17 cellular contexts compared by ENCODE assay signal in the genomic region with DNA sequence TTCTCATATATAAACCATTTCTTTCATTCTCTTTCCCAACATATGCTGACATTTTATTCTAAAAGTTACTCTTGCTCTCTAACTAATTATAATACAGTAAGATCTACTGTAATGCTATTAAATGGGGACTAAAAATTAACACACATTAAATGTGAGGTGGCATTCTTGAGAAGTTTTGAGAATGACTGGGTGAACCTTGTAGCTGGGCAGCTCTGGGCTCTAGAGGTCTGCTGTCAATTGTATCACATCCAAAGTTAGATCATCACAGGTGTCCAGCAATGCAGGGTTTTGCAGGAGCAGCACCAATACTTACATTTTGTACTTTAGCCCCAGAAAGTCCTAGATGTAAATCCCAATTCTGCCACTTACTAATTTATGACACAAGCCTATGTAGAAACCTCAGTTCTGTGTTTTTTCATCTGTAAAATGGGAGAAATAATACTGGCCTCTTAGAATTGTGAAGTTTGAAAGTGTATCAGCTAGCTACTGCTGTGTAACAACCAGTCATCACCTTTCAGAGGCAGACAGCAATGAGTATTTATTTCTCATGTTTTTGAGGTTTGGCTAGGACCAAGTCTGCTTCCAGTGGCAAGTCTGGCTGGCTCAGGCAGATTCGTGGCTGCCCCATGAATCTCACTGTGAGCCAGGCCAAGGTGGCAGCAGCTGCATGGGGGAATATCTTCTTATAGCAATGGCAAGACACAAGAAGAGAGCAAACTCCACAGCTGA.
"Had no signal": no experiment of that assay in that cellular context is flagged by ENCODE, and none has a peak within 500 bp of the region (broad histone marks: within the 10 kb centered on the region; RNA-seq: fewer than 3 reads in every experiment).

No MANE protein-coding gene starts in this region.

- H3K27ac Mint-ChIP-seq: activated CD4-positive, alpha-beta memory T cell treated with anti-CD3 and anti-CD28 coated beads for 36 hours; activated naive CD8-positive, alpha-beta T cell treated with anti-CD3 and anti-CD28 coated beads for 36 hours; natural killer cell; stimulated activated naive CD8-positive, alpha-beta T cell treated with anti-CD3 and anti-CD28 coated beads, Interleukin-15, amount 100 ng/mL, for 72 hours had no signal

- H3K4me3 ChIP-seq: dorsolateral prefrontal cortex, lung, psoas muscle, thoracic aorta had no signal

- DNase-seq: activated CD4-positive, alpha-beta memory T cell treated with anti-CD3 and anti-CD28 coated beads for 36 hours; activated gamma-delta T cell treated with Interleukin-2 at 50 U/mL for 16 hours; activated naive CD8-positive, alpha-beta T cell treated with anti-CD3 and anti-CD28 coated beads for 36 hours; activated T-cell treated with anti-CD3 and anti-CD28 coated beads, Interleukin-2, amount 50 U/mL, for 48 hours; brain microvascular endothelial cell; dorsolateral prefrontal cortex; glutamatergic neuron; left colon; natural killer cell; occipital lobe; psoas muscle; stimulated activated CD4-positive, alpha-beta T cell treated with anti-CD3 and anti-CD28 coated beads, Interleukin-15, amount 100 ng/mL, for 24 hours; stimulated activated CD4-positive, alpha-beta T cell treated with anti-CD3 and anti-CD28 coated beads, Interleukin-4, amount 100 ng/mL, for 24 hours; stimulated activated naive CD8-positive, alpha-beta T cell treated with anti-CD3 and anti-CD28 coated beads, Interleukin-15, amount 100 ng/mL, for 72 hours; T-helper 2 cell had no signal

- ATAC-seq: natural killer cell; psoas muscle; stimulated activated naive CD8-positive, alpha-beta T cell treated with anti-CD3 and anti-CD28 coated beads, Interleukin-15, amount 100 ng/mL, for 72 hours had no signal

- H3K4me1 Mint-ChIP-seq: activated naive CD8-positive, alpha-beta T cell treated with anti-CD3 and anti-CD28 coated beads for 36 hours; natural killer cell; stimulated activated naive CD8-positive, alpha-beta T cell treated with anti-CD3 and anti-CD28 coated beads, Interleukin-15, amount 100 ng/mL, for 72 hours had no signal

- H3K9me3 Mint-ChIP-seq: activated naive CD8-positive, alpha-beta T cell treated with anti-CD3 and anti-CD28 coated beads for 36 hours; natural killer cell; stimulated activated naive CD8-positive, alpha-beta T cell treated with anti-CD3 and anti-CD28 coated beads, Interleukin-15, amount 100 ng/mL, for 72 hours had no signal

- H3K36me3 Mint-ChIP-seq: activated CD4-positive, alpha-beta memory T cell treated with anti-CD3 and anti-CD28 coated beads for 36 hours; activated naive CD8-positive, alpha-beta T cell treated with anti-CD3 and anti-CD28 coated beads for 36 hours; natural killer cell had no signal

- H3K9me3 ChIP-seq: thoracic aorta had no signal

- H3K27me3 ChIP-seq: brain microvascular endothelial cell had no signal

- H3K27me3 Mint-ChIP-seq: activated naive CD8-positive, alpha-beta T cell treated with anti-CD3 and anti-CD28 coated beads for 36 hours had no signal

- H3K4me3 Mint-ChIP-seq: activated CD4-positive, alpha-beta memory T cell treated with anti-CD3 and anti-CD28 coated beads for 36 hours; activated naive CD8-positive, alpha-beta T cell treated with anti-CD3 and anti-CD28 coated beads for 36 hours; natural killer cell; stimulated activated naive CD8-positive, alpha-beta T cell treated with anti-CD3 and anti-CD28 coated beads, Interleukin-15, amount 100 ng/mL, for 72 hours had no signal

- H3K4me1 ChIP-seq: psoas muscle had no signal

- H3K27ac ChIP-seq: brain microvascular endothelial cell, dorsolateral prefrontal cortex, psoas muscle had no signal

- H3K36me3 ChIP-seq: brain microvascular endothelial cell, thoracic aorta had no signal
